Comparison of ENCODE assay signal across 13 cellular contexts in the genomic region with DNA sequence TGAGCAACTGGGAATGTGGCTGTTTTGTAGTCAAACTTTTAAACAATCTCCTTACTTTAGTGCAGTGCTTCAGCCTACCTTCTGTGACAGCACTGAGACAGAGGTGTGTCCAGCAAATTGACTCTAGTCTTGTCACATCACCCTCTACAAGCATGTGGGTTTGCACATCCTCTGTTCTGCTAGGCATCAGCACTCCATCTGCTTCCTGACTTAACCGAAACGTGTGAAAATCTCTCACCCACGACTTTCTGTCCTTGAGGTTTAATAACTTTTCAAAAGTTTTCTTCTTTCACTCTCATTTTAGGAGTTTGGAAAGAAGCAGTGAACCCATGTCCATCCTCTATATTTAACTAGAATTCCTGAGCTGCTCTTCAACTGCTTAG. TPM values are rescaled to one million over a fixed set of nuclear protein-coding genes. Genes with fewer than 3 reads are reported as not detected.
DNase-seq lines count a peak whose midpoint lies in the region; ATAC-seq, FAIRE-seq and TF ChIP-seq lines count a peak whose summit lies in the region.
"Had no signal": no experiment of that assay in that cellular context is flagged by ENCODE, and none has a peak within 500 bp of the region (broad histone marks: within the 10 kb centered on the region; RNA-seq: fewer than 3 reads in every experiment).

No MANE protein-coding gene starts in this region.

- H3K9me3 ChIP-seq in GM12878 (replicated peaks; ENCODE audit: control insufficient read depth, insufficient read depth, low read length) (peaks cover 2% of the 10 kb centered on the region), uterus (no peaks in the 10 kb centered on the region)
- H3K9me3 ChIP-seq: ascending aorta, thyroid gland had no signal

- RAD21 ChIA-PET in GM12878 (lab: Charles Lee; ENCODE audit: unreplicated experiment) = interaction anchor here (1.2 to 3.2 kb wide), 7 partner anchors 15 to 134 kb away, joined by 4 to 19 read pairs (median 8); no protein-coding TSS in a partner anchor

- SMC1A ChIA-PET in GM12878 (lab: Charles Lee; ENCODE audit: uncharacterized antibody, unreplicated experiment) = interaction anchor here (0.8 to 5.0 kb wide), 12 partner anchors 9 to 74 kb away, joined by 3 to 81 read pairs (median 4); no protein-coding TSS in a partner anchor

- H3K27me3 ChIP-seq in GM12878 (replicated peaks in 1 of 2; ENCODE audit: control insufficient read depth in 2 of 2, insufficient read depth in 2 of 2, low read length in 1 of 2) (no peaks in the 10 kb centered on the region), uterus (no peaks in the 10 kb centered on the region)
- H3K27me3 ChIP-seq: ascending aorta, thyroid gland had no signal

- peak overlapping the region; percentile 18 for H2AFZ ChIP-seq in GM12878 (ENCODE audit: control insufficient read depth, low read depth, low read length)

- peaks cover 3 to 8% of the 10 kb centered on the region in 2 experiments; a peak in 3 of 4 replicates for H3K36me3 ChIP-seq in GM12878 (ENCODE audit: control insufficient read depth in 2 of 2, insufficient read depth in 2 of 2, low read length in 1 of 2)
- H3K36me3 ChIP-seq in uterus = no peaks in the 10 kb centered on the region
- H3K36me3 ChIP-seq: ascending aorta, thyroid gland had no signal

- H4K20me1 ChIP-seq in GM12878 (ENCODE audit: control insufficient read depth, insufficient read depth) = no peaks in the 10 kb centered on the region

- H3K79me2 ChIP-seq in GM12878 (ENCODE audit: control insufficient read depth, insufficient read depth, low read length) = peaks cover 4% of the 10 kb centered on the region; the same call in 1 of the 2 replicates

- peak; percentile 22; the same call in 1 of the 2 replicates for TF ChIP-seq RAD21 in GM12878 (IDR thresholded peaks at IDR 0.05; ENCODE audit: insufficient read depth, low read depth, low read length)

- peak; percentile 96 for FAIRE-seq in GM12878 (lab: Jason Lieb, UNC)

- TF ChIP-seq POLR2A in GM12878 (IDR thresholded peaks at IDR 0.05; ENCODE audit: low read depth, low read length) = no peak
- TF ChIP-seq POLR2A in uterus (IDR thresholded peaks at IDR 0.05) = no peak

- H3K27ac ChIP-seq in GM12878 (ENCODE audit: control insufficient read depth, insufficient read depth) (peak overlapping the region; percentile 70), uterus (no peak overlapping the region)
- H3K27ac ChIP-seq: ascending aorta, thyroid gland, WERI-Rb-1 had no signal

- POLR2A ChIA-PET in GM12878 (lab: Charles Lee) = interaction anchor here (1.0 to 2.8 kb wide), 6 partner anchors 12 to 48 kb away, joined by 3 to 14 read pairs (median 6); no protein-coding TSS in a partner anchor

- no TSS peak for BruUV-seq in GM12878 (replicated peaks; lab: Mats Ljungman, UMichigan)

- CTCF ChIA-PET in GM12878 (lab: Yijun Ruan, JAX) = interaction anchor here (1.2 to 5.3 kb wide), 6 partner anchors 13 to 142 kb away, joined by 3 to 34 read pairs (median 6); no protein-coding TSS in a partner anchor

- intact Hi-C loops in GM12878 (cut with micrococcal nuclease; ENCODE audit: unreplicated experiment) (loop anchor here (2.0 to 5.0 kb wide), 2 partner anchors 24 to 88 kb away; no protein-coding TSS in a partner anchor), uterus (cut with DNase I; ENCODE audit: low total_unique reads) (loop anchor here (10.0 kb wide), 1 partner anchor 1910 kb away; no protein-coding TSS in a partner anchor)

- H3K4me1 ChIP-seq in GM12878 (ENCODE audit: control insufficient read depth, insufficient read depth, low read length) = peaks cover 35% of the 10 kb centered on the region
- H3K4me1 ChIP-seq in uterus = no peaks in the 10 kb centered on the region
- H3K4me1 ChIP-seq: ascending aorta, thyroid gland had no signal

- TF ChIP-seq EP300 in GM12878 (IDR thresholded peaks at IDR 0.05; ENCODE audit: borderline replicate concordance in 1 of 2, control insufficient read depth in 1 of 2, low read depth in 2 of 2, low read length in 2 of 2) = peak in 1 of 2 experiments; percentile 51; a peak in 1 of 4 replicates

- H3K4me3 ChIP-seq in GM12878 (no peak overlapping the region), uterus (no peak overlapping the region)
- H3K4me3 ChIP-seq: ascending aorta, thyroid gland had no signal

- in situ Hi-C loops in GM12878 (cut with MboI) = no loop called here

- TF ChIP-seq CTCF in GM12878 (IDR thresholded peaks at IDR 0.05 in 2 of 3, conservative IDR thresholded peaks at IDR 0.05 in 1 of 3; ENCODE audit: control insufficient read depth in 2 of 3, extremely low read depth in 1 of 3, insufficient read depth in 1 of 3, low read depth in 3 of 3, low read length in 3 of 3) (no peak), uterus (IDR thresholded peaks at IDR 0.05) (no peak)

- WGBS in GM12878 (ENCODE audit: insufficient coverage, insufficient replicate concordance, low lambda C conversion rate, missing lambda C conversion rate) = 0% methylated on average over 3 of the region's 3 CpGs

- peak overlapping the region; percentile 11; the same call in 1 of the 2 replicates for H3K9ac ChIP-seq in GM12878 (ENCODE audit: control insufficient read depth, insufficient read depth, low read length)

- DNase-seq in GM12878 (ENCODE audit: low read depth, low spot score) (peak; percentile 85), NAMALWA (ENCODE audit: low spot score) (no peak), C1 segment of cervical spinal cord (lab: John Stamatoyannopoulos, UW) (no peak), uterus (no peak)
- DNase-seq: DMS79 treated with DMSO at 0.1 percent for 48 hours; stimulated activated CD4-positive, alpha-beta T cell treated with anti-CD3 and anti-CD28 coated beads, Interleukin-12 subunit alpha, Interleukin-12 subunit beta, amount 100 ng/mL, for 4 hours; thyroid gland; WERI-Rb-1 had no signal

- peak overlapping the region; percentile 17 for H3K4me2 ChIP-seq in GM12878 (ENCODE audit: control insufficient read depth, insufficient read depth)

- ATAC-seq in GM18511 (IDR thresholded peaks at IDR 0.05; ENCODE audit: unreplicated experiment) (peak; percentile 98), GM21367 (IDR thresholded peaks at IDR 0.05; ENCODE audit: unreplicated experiment) (peak; percentile 96), HG03095 (IDR thresholded peaks at IDR 0.05; ENCODE audit: unreplicated experiment) (peak; percentile 95), GM12878 (peak; percentile 98), esophagus mucosa (no peak)

TF ChIP-seq in GM12878, 131 proteins besides CTCF, POLR2A, EP300 and RAD21 (continues in another document):
- TF ChIP-seq NBN (IDR thresholded peaks at IDR 0.05) (peak; percentile 16; the same call in 1 of the 2 replicates), DPF2 (IDR thresholded peaks at IDR 0.05) (no peak), MYC (IDR thresholded peaks at IDR 0.05; ENCODE audit: insufficient read depth, insufficient read length, insufficient replicate concordance, low read length, severe bottlenecking) (no peak), NFXL1 (IDR thresholded peaks at IDR 0.05; ENCODE audit: borderline replicate concordance) (no peak)

RNA-seq across cellular contexts. Expression of a gene that starts 42.6 kb away (rescaled TPM):
- total RNA-seq in GM12878 (2013; cell fraction: nucleolus; rRNA removed) = not detected in 2 replicates
- total RNA-seq in GM12878 (2014; rRNA removed) = not detected in 2 replicates
- total RNA-seq in GM12878 (2014; rRNA removed; fragmentation: Illumina TruSeq; extraction: Trizol) = not detected in 2 replicates
- total RNA-seq in GM12878 (2021) = 0.93 and 1.2 TPM in 2 replicates
- polyA plus RNA-seq in GM12878 (2011; ENCODE audit: low read depth) = not detected
- not detected in 2 replicates for polyA plus RNA-seq in GM12878 (2011; rRNA removed)
- not detected in 2 replicates for polyA plus RNA-seq in GM12878 (2011; cell fraction: cytosol; rRNA removed)
- not detected in 2 replicates for polyA plus RNA-seq in GM12878 (2011; cell fraction: nucleus; rRNA removed)
- polyA plus RNA-seq in GM12878 (2012) = not detected in 2 replicates
- polyA plus RNA-seq in GM12878 (2014; fragmentation: Illumina TruSeq; extraction: Trizol) = not detected in 2 replicates
- polyA plus RNA-seq in GM12878 (2014; fragmentation: Nextera tagmentation; extraction: Ambion mirVana) = under 1 TPM in 1 of 2 experiments, not detected in 1; 0.05 TPM
- polyA plus RNA-seq in GM12878 (2014; rRNA removed) = not detected in 2 replicates
- not detected for polyA plus RNA-seq in GM12878 (2016; fragmentation: Nextera tagmentation; extraction: Ambion mirVana)
- not detected in 2 replicates for polyA minus RNA-seq in GM12878 (2011; rRNA and poly(A)+ RNA removed)
- not detected in 2 replicates for polyA minus RNA-seq in GM12878 (2011; cell fraction: cytosol; rRNA and poly(A)+ RNA removed)
- not detected in 2 replicates for polyA minus RNA-seq in GM12878 (2011; cell fraction: nucleus; rRNA and poly(A)+ RNA removed)
- total RNA-seq in uterus = not detected
- 0.20 TPM for total RNA-seq in esophagus mucosa
- total RNA-seq: thyroid gland had no signal

RNA-seq across cellular contexts. Expression of a gene that starts 50.1 kb away (rescaled TPM):
- 40.1 and 41.4 TPM in 2 replicates for total RNA-seq in GM12878 (2013; cell fraction: nucleolus; rRNA removed)
- total RNA-seq in GM12878 (2014; rRNA removed) (14.8 and 17.8 TPM in 2 replicates), GM12878 (2014; rRNA removed; fragmentation: Illumina TruSeq; extraction: Trizol) (20.8 and 21.9 TPM in 2 replicates), GM12878 (2021) (43.0 and 44.5 TPM in 2 replicates), uterus (10 to 100 TPM in 1 of 4 donors, 1 to 10 TPM in 3; 1.5 to 11.8 (median 3.9) TPM), esophagus mucosa (2.9 TPM)
- 6.5 TPM for polyA plus RNA-seq in GM12878 (2011; ENCODE audit: low read depth)
- polyA plus RNA-seq in GM12878 (2011; rRNA removed) (47.4 and 82.7 TPM in 2 replicates), GM12878 (2014; fragmentation: Illumina TruSeq; extraction: Trizol) (35.7 and 48.3 TPM in 2 replicates), GM12878 (2014; fragmentation: Nextera tagmentation; extraction: Ambion mirVana) (10 to 100 TPM; 13.4 to 14.1 TPM), GM12878 (2014; rRNA removed) (20.2 and 21.3 TPM in 2 replicates), GM12878 (2016; fragmentation: Nextera tagmentation; extraction: Ambion mirVana) (10 to 100 TPM; 11.9 to 13.6 TPM)
- 11.0 and 15.6 TPM in 2 replicates for polyA plus RNA-seq in GM12878 (2011; cell fraction: cytosol; rRNA removed)
- polyA plus RNA-seq in GM12878 (2011; cell fraction: nucleus; rRNA removed) = 32.3 and 32.5 TPM in 2 replicates
- 18.1 and 21.1 TPM in 2 replicates for polyA plus RNA-seq in GM12878 (2012)
- 26.6 and 46.6 TPM in 2 replicates for polyA minus RNA-seq in GM12878 (2011; rRNA and poly(A)+ RNA removed)
- 24.7 and 28.3 TPM in 2 replicates for polyA minus RNA-seq in GM12878 (2011; cell fraction: cytosol; rRNA and poly(A)+ RNA removed)
- polyA minus RNA-seq in GM12878 (2011; cell fraction: nucleus; rRNA and poly(A)+ RNA removed) = 15.2 and 19.9 TPM in 2 replicates
